8 cellular contexts compared by ENCODE assay signal in the genomic region with DNA sequence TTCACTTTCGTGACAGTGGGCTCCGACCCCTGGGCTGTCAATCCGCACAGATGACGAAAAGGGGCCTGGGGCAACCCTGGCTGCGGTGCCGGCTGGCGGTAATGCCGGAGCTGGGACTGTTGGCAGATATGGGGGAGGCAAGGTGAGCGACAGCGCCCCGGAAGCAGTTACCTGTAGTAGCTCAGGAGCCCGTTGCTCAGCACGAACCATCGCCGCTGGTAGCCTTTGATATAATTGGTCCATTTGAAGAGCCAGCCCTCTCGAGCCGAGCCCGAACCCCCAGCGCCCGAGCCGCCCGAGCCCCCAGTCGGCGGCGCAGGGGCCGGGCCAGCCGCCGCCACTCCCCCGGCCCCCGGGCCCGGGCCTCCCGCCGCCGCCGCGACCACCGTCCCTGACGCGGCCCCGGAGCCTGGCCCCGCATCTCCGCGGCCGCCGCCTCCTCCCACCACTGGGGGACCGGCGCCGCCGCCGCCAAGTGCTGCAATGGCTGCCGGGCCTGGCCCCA. TPM values are rescaled to one million over a fixed set of nuclear protein-coding genes. Genes with fewer than 3 reads are reported as not detected.
DNase-seq lines count a peak whose midpoint lies in the region; ATAC-seq and TF ChIP-seq lines count a peak whose summit lies in the region.

No MANE protein-coding gene starts in this region.

- ATAC-seq in GM21447 (IDR thresholded peaks at IDR 0.05; ENCODE audit: unreplicated experiment) (peak; percentile 3), activated B cell treated with CpG ODN at 0.5 μM for 24 hours (ENCODE audit: low read depth) (no peak), left colon (peak; percentile 16)

- H3K36me3 Mint-ChIP-seq in IgD-negative memory B cell = peaks cover 7% of the 10 kb centered on the region
- peaks cover 25% of the 10 kb centered on the region for H3K36me3 Mint-ChIP-seq in activated B cell treated with CpG ODN at 0.5 μM for 24 hours (ENCODE audit: low read depth)

- H3K9me3 Mint-ChIP-seq in IgD-negative memory B cell (no peaks in the 10 kb centered on the region), activated B cell treated with CpG ODN at 0.5 μM for 24 hours (no peaks in the 10 kb centered on the region)

- H3K4me3 ChIP-seq in cardiac fibroblast (replicated peaks in 1 of 2; ENCODE audit: low read depth in 2 of 2, low read length in 2 of 2) = peak overlapping the region; percentile 86 to 90

- H3K4me1 Mint-ChIP-seq in IgD-negative memory B cell = peaks cover 18 to 39% (median 36%) of the 10 kb centered on the region in 3 donors
- peaks cover 46% of the 10 kb centered on the region for H3K4me1 Mint-ChIP-seq in activated B cell treated with CpG ODN at 0.5 μM for 24 hours

- H3K27ac Mint-ChIP-seq in IgD-negative memory B cell (peak overlapping the region; percentile 81 to 98 (median 94)), activated B cell treated with CpG ODN at 0.5 μM for 24 hours (peak overlapping the region; percentile 89)

- CTCF ChIA-PET in activated B cell treated with CpG ODN at 0.5 μM for 24 hours (lab: Charles Lee) = interaction anchor here (1.6 kb wide), 1 partner anchor 78 kb away, joined by 6 read pairs; no protein-coding TSS in a partner anchor

- no peak for TF ChIP-seq CTCF in activated B cell treated with CpG ODN at 0.5 μM for 24 hours (IDR thresholded peaks at IDR 0.05)
- no peak for TF ChIP-seq CTCF in cardiac fibroblast (IDR thresholded peaks at IDR 0.05; ENCODE audit: low read depth, low read length)

- H3K27me3 Mint-ChIP-seq in IgD-negative memory B cell (no peaks in the 10 kb centered on the region), activated B cell treated with CpG ODN at 0.5 μM for 24 hours (no peaks in the 10 kb centered on the region)

- H3K4me3 Mint-ChIP-seq in IgD-negative memory B cell (peak overlapping the region; percentile 77 to 92 (median 86)), activated B cell treated with CpG ODN at 0.5 μM for 24 hours (peak overlapping the region; percentile 96)

- peak; percentile 42 for DNase-seq in CD1c-positive myeloid dendritic cell (ENCODE audit: extremely low spot score)
- no peak for DNase-seq in activated B cell treated with CpG ODN at 0.5 μM for 24 hours
- DNase-seq in cardiac fibroblast (ENCODE audit: low read depth in 2 of 2) = peak in 1 of 2 donors; percentile 11
- DNase-seq in left colon = peak; percentile 72 to 80
- peak; percentile 46 for DNase-seq in stimulated activated CD4-positive, alpha-beta T cell treated with anti-CD3 and anti-CD28 coated beads, Interleukin-2, amount 100 ng/mL, for 4 hours (ENCODE audit: low read depth)
- no peak for DNase-seq in hippocampal formation (lab: John Stamatoyannopoulos, UW)

- POLR2A ChIA-PET in activated B cell treated with CpG ODN at 0.5 μM for 24 hours (lab: Charles Lee) = interaction anchor here (0.9 to 4.6 kb wide), 11 partner anchors 17 to 1814 kb away, joined by 3 to 76 read pairs (median 7); a partner anchor contains a TSS

- intact Hi-C loops in activated B cell treated with CpG ODN at 0.5 μM for 24 hours (cut with micrococcal nuclease) = loop anchor here (1.0 to 5.0 kb wide), 8 partner anchors 49 to 1547 kb away; a partner anchor contains a TSS
- intact Hi-C loops in left colon (cut with DNase I, micrococcal nuclease) = no loop called here

RNA-seq across cellular contexts. Expression of a gene that starts 0.4 kb away (rescaled TPM):
- polyA plus RNA-seq in IgD-negative memory B cell = 15.3 TPM
- total RNA-seq in activated B cell treated with CpG ODN at 0.5 μM for 24 hours (34.7 and 38.0 TPM in 2 replicates), left colon (10 to 100 TPM; 51.3 to 62.1 TPM)

RNA-seq across cellular contexts. Expression of a gene that starts 53.7 kb away (rescaled TPM):
- 6.0 TPM for polyA plus RNA-seq in IgD-negative memory B cell
- total RNA-seq in activated B cell treated with CpG ODN at 0.5 μM for 24 hours (42.0 and 45.1 TPM in 2 replicates), left colon (10 to 100 TPM; 33.9 to 38.1 TPM)

Comparison
In these comparisons a context has a peak if more than half of its experiments do, and no peak if none do; other contexts are left out.
1. DNase-seq: peak in CD1c-positive myeloid dendritic cell (single experiment), left colon (2 of 2) and stimulated activated CD4-positive, alpha-beta T cell treated with anti-CD3 and anti-CD28 coated beads, Interleukin-2, amount 100 ng/mL, for 4 hours (single experiment); none in activated B cell treated with CpG ODN at 0.5 μM for 24 hours (single experiment) and hippocampal formation (0 of 2).